In the genomic region with DNA sequence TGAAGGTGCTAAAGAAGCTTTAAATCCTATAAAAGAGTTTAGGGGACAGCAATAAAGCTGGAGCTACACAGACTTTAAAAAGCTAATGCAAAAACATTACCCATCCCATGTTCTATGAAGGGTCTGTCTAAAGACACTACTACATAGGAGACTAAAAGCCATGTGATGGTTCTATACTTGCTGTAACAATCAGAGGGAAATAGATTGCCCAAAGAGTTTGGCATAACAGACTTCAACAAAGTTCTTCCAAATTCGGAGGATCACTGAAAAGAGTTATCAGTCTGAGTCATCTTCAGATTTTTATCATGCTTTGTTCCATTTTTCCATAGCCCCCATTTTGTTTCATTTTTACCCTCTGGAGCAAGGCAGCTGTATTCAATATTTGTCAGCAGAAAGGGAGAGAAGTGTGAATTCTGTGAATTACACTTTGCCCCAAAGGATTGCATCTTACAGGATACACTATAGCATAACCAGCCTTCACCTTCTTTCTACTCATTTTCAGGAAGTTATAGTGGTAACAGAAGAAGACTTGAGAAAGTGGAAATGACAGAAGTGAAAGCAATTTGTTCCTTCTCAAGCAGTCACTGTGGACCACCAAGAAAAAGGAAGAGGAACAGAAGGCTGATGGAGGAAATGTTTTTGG, we compare ENCODE assay signal across 8 cellular contexts.
DNase-seq lines count a peak whose midpoint lies in the region; ATAC-seq and TF ChIP-seq lines count a peak whose summit lies in the region.
"Not testable (repeated sequence)": the region's sequence is repeated elsewhere in the genome, so short reads cannot be mapped to it uniquely, and the experiment has no call there.

No MANE protein-coding gene starts in this region.

- ATAC-seq in GM19025 (IDR thresholded peaks at IDR 0.05; ENCODE audit: low read depth, unreplicated experiment) = peak; percentile 85
- peak; percentile 85 for ATAC-seq in GM21526 (IDR thresholded peaks at IDR 0.05; ENCODE audit: low FRiP score, unreplicated experiment)
- ATAC-seq in HG02884 (IDR thresholded peaks at IDR 0.05; ENCODE audit: unreplicated experiment) = peak; percentile 91
- ATAC-seq in HG03354 (IDR thresholded peaks at IDR 0.05; ENCODE audit: poor library complexity, severe bottlenecking, unreplicated experiment) = peak; percentile 92
- ATAC-seq in activated CD8-positive, alpha-beta T cell treated with anti-CD3 and anti-CD28 coated beads for 36 hours = peak; percentile 85

- POLR2A ChIA-PET in GM10248 (lab: Yijun Ruan, JAX); activated CD8-positive, alpha-beta T cell treated with anti-CD3 and anti-CD28 coated beads for 36 hours (lab: Charles Lee): not testable (repeated sequence)

- H3K4me3 ChIP-seq in spleen = peak overlapping the region in 1 of 8 donors; percentile 11

- DNase-seq in GM10248 (ENCODE audit: extremely low spot score) (peak; percentile 14), NAMALWA (ENCODE audit: low spot score) (peak; percentile 64)
- DNase-seq in activated CD8-positive, alpha-beta T cell treated with anti-CD3 and anti-CD28 coated beads for 36 hours; spleen: not testable (repeated sequence)

- H3K9me3 ChIP-seq in spleen = not testable (repeated sequence)

- H3K4me3 Mint-ChIP-seq in activated CD8-positive, alpha-beta T cell treated with anti-CD3 and anti-CD28 coated beads for 36 hours = peak overlapping the region; percentile 7

- H3K9me3 Mint-ChIP-seq in activated CD8-positive, alpha-beta T cell treated with anti-CD3 and anti-CD28 coated beads for 36 hours = not testable (repeated sequence)

- peak overlapping the region; percentile 58 for H3K27ac Mint-ChIP-seq in activated CD8-positive, alpha-beta T cell treated with anti-CD3 and anti-CD28 coated beads for 36 hours

- peaks cover 12% of the 10 kb centered on the region for H3K4me1 Mint-ChIP-seq in activated CD8-positive, alpha-beta T cell treated with anti-CD3 and anti-CD28 coated beads for 36 hours (ENCODE audit: low read depth)

- not testable (repeated sequence) for H3K36me3 ChIP-seq in spleen

- H3K27ac ChIP-seq in spleen = peak overlapping the region in 5 of 8 donors; percentile 35 to 54 (median 46)

- 17 to 60% (median 39%) methylated on average over 1 of the region's 1 CpG for WGBS in spleen, 5 donors

- H3K27me3 ChIP-seq in spleen (replicated peaks in 1 of 7) = not testable (repeated sequence)

- CTCF ChIA-PET in GM10248 (lab: Yijun Ruan, JAX); activated CD8-positive, alpha-beta T cell treated with anti-CD3 and anti-CD28 coated beads for 36 hours (lab: Charles Lee): not testable (repeated sequence)

- H3K4me1 ChIP-seq in spleen = peaks cover 0 to 18% (median 12%) of the 10 kb centered on the region in 6 donors

- not testable (repeated sequence) for TF ChIP-seq POLR2A in spleen (IDR thresholded peaks at IDR 0.05)

- not testable (repeated sequence) for H3K36me3 Mint-ChIP-seq in activated CD8-positive, alpha-beta T cell treated with anti-CD3 and anti-CD28 coated beads for 36 hours (ENCODE audit: low read depth)

- not testable (repeated sequence) for H3K27me3 Mint-ChIP-seq in activated CD8-positive, alpha-beta T cell treated with anti-CD3 and anti-CD28 coated beads for 36 hours

- intact Hi-C loops in activated CD8-positive, alpha-beta T cell treated with anti-CD3 and anti-CD28 coated beads for 36 hours (cut with micrococcal nuclease); spleen (cut with DNase I; ENCODE audit: low total_unique reads): not testable (repeated sequence)

- not testable (repeated sequence) for TF ChIP-seq CTCF in GM10248 (IDR thresholded peaks at IDR 0.05; ENCODE audit: control extremely low read depth, extremely low read depth, low read depth, missing control alignments); activated CD8-positive, alpha-beta T cell treated with anti-CD3 and anti-CD28 coated beads for 36 hours (IDR thresholded peaks at IDR 0.05); spleen (IDR thresholded peaks at IDR 0.05 in 8 of 11, conservative IDR thresholded peaks at IDR 0.05 in 3 of 11)
